ENCODE assay signal across 1 cellular context in genomic region chr2:216328347-216328746, GRCh38.
TF ChIP-seq lines count a peak whose summit lies in the region.

No MANE protein-coding gene starts in this region.

TF ChIP-seq in H1, 55 proteins besides CTCF, POLR2A, EP300 and RAD21:
- TF ChIP-seq RBBP5 (IDR thresholded peaks at IDR 0.05; ENCODE audit: borderline replicate concordance, low read depth, low read length): no peak
- no peak for TF ChIP-seq PHF8 (conservative IDR thresholded peaks at IDR 0.05; ENCODE audit: low read depth, low read length)
- no peak for TF ChIP-seq ATF2 (IDR thresholded peaks at IDR 0.05; ENCODE audit: low read length)
- TF ChIP-seq TCF12 (IDR thresholded peaks at IDR 0.05; ENCODE audit: low read depth, low read length): no peak
- TF ChIP-seq CTBP2 (IDR thresholded peaks at IDR 0.05; ENCODE audit: borderline replicate concordance, insufficient read depth, insufficient read length, low read length): no peak
- no peak for TF ChIP-seq KDM1A (IDR thresholded peaks at IDR 0.05; ENCODE audit: borderline replicate concordance, low read length)
- TF ChIP-seq, protein P1, sequence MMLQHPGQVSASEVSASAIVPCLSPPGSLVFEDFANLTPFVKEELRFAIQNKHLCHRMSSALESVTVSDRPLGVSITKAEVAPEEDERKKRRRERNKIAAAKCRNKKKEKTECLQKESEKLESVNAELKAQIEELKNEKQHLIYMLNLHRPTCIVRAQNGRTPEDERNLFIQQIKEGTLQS (IDR thresholded peaks at IDR 0.05; ENCODE audit: insufficient read depth, low read depth, low read length): no peak
- no peak for TF ChIP-seq BACH1 (IDR thresholded peaks at IDR 0.05; ENCODE audit: low read length)
- no peak for TF ChIP-seq BRCA1 (IDR thresholded peaks at IDR 0.05; ENCODE audit: low read depth, low read length)
- no peak for TF ChIP-seq SP1 (IDR thresholded peaks at IDR 0.05; ENCODE audit: low read depth, low read length)
- TF ChIP-seq CREB1 (IDR thresholded peaks at IDR 0.05): no peak
- TF ChIP-seq CBX8 (IDR thresholded peaks at IDR 0.05; ENCODE audit: borderline replicate concordance, low read depth, low read length): no peak
- TF ChIP-seq SIRT6 (IDR thresholded peaks at IDR 0.05; ENCODE audit: low read length): no peak
- TF ChIP-seq, protein P2, sequence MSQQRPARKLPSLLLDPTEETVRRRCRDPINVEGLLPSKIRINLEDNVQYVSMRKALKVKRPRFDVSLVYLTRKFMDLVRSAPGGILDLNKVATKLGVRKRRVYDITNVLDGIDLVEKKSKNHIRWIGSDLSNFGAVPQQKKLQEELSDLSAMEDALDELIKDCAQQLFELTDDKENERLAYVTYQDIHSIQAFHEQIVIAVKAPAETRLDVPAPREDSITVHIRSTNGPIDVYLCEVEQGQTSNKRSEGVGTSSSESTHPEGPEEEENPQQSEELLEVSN (IDR thresholded peaks at IDR 0.05): no peak
- TF ChIP-seq GABPA (IDR thresholded peaks at IDR 0.05; ENCODE audit: borderline replicate concordance, insufficient read depth, low read length): no peak
